18 cellular contexts compared by ENCODE assay signal in genomic region chr11:10670099-10670498, GRCh38. TPM values are rescaled to one million over a fixed set of nuclear protein-coding genes. Genes with fewer than 3 reads are reported as not detected.
A peak's percentile ranks its signal among the peaks of the same experiment; 100 is the strongest.
DNase-seq lines count a peak whose midpoint lies in the region.
"Had no signal": no experiment of that assay in that cellular context is flagged by ENCODE, and none has a peak within 500 bp of the region (broad histone marks: within the 10 kb centered on the region; RNA-seq: fewer than 3 reads in every experiment).

No MANE protein-coding gene starts in this region.

- CTCF ChIA-PET in CD4-positive, alpha-beta memory T cell (lab: Charles Lee; ENCODE audit: partially characterized antibody), result interaction anchor here (3.6 kb wide), 1 partner anchor 16 kb away, joined by 11 read pairs; no protein-coding TSS in a partner anchor

- H3K9me3 Mint-ChIP-seq in CD4-positive, alpha-beta memory T cell, result no peaks in the 10 kb centered on the region
- H3K9me3 Mint-ChIP-seq: activated naive CD4-positive, alpha-beta T cell treated with anti-CD3 and anti-CD28 coated beads, Interleukin-2, amount 50 U/mL, for 72 hours; activated T-cell treated with anti-CD3 and anti-CD28 coated beads, Interleukin-2, amount 50 U/mL, for 4 hours had no signal

- DNase-seq in NCI-H1092 treated with DMSO at 0.1 percent for 48 hours (lab: John Stamatoyannopoulos, UW) (peak; percentile 64), NCI-H1092 (lab: John Stamatoyannopoulos, UW) (no peak), NCI-H69 (lab: John Stamatoyannopoulos, UW) (peak; percentile 49), islet precursor cell (peak; percentile 18), midbrain (lab: John Stamatoyannopoulos, UW) (no peak), NCI-H2081 treated with DMSO at 0.1 percent for 48 hours (lab: John Stamatoyannopoulos, UW) (no peak)
- no peak for DNase-seq in CD4-positive, alpha-beta memory T cell
- DNase-seq: activated CD4-positive, alpha-beta T cell treated with anti-CD3 and anti-CD28 coated beads, Interleukin-2, amount 50 U/mL, for 4 hours; activated T-cell treated with anti-CD3 and anti-CD28 coated beads, Interleukin-2, amount 50 U/mL, for 4 hours; CD4-positive, CD25-positive, alpha-beta regulatory T cell; effector CD8-positive, alpha-beta T cell; hypothalamus; NCI-H1048; posterior cingulate gyrus; stimulated activated naive CD4-positive, alpha-beta T cell had no signal

- no peak overlapping the region for H3K27ac Mint-ChIP-seq in CD4-positive, alpha-beta memory T cell
- H3K27ac Mint-ChIP-seq: activated naive CD4-positive, alpha-beta T cell treated with anti-CD3 and anti-CD28 coated beads, Interleukin-2, amount 50 U/mL, for 72 hours; CD4-positive, CD25-positive, alpha-beta regulatory T cell had no signal

- H3K9me3 ChIP-seq in skeletal muscle tissue (ENCODE audit: control insufficient read depth in 3 of 3, low read length in 3 of 3), result no peaks in the 10 kb centered on the region
- no peaks in the 10 kb centered on the region for H3K9me3 ChIP-seq in CD4-positive, alpha-beta memory T cell (ENCODE audit: control insufficient read depth in 1 of 2, low read length in 2 of 2)
- H3K9me3 ChIP-seq: breast epithelium had no signal

- H3K27me3 ChIP-seq in skeletal muscle tissue (ENCODE audit: control insufficient read depth in 3 of 3, insufficient read depth in 3 of 3, low read length in 3 of 3), result no peaks in the 10 kb centered on the region
- H3K27me3 ChIP-seq in CD4-positive, alpha-beta memory T cell (ENCODE audit: insufficient read depth, low read length), result no peaks in the 10 kb centered on the region
- H3K27me3 ChIP-seq: breast epithelium had no signal

- H3K36me3 ChIP-seq in skeletal muscle tissue (ENCODE audit: control insufficient read depth in 3 of 3, insufficient read depth in 3 of 3, low read length in 3 of 3), result no peaks in the 10 kb centered on the region
- H3K36me3 ChIP-seq in CD4-positive, alpha-beta memory T cell (ENCODE audit: insufficient read depth, low read length), result no peaks in the 10 kb centered on the region
- H3K36me3 ChIP-seq: breast epithelium had no signal

- H3K27me3 Mint-ChIP-seq in CD4-positive, alpha-beta memory T cell, result peaks cover 14 to 16% of the 10 kb centered on the region in 2 donors

- peaks cover 29 to 49% (median 44%) of the 10 kb centered on the region in 3 donors for H3K4me1 ChIP-seq in skeletal muscle tissue (ENCODE audit: control insufficient read depth in 3 of 3, insufficient read depth in 3 of 3, low read length in 3 of 3)
- peaks cover 5% of the 10 kb centered on the region for H3K4me1 ChIP-seq in CD4-positive, alpha-beta memory T cell (ENCODE audit: insufficient read depth, low read length)

- peak overlapping the region in 1 of 3 donors; percentile 26 for H3K9ac ChIP-seq in skeletal muscle tissue (ENCODE audit: low read depth in 1 of 3, low read length in 3 of 3)

- peak overlapping the region; percentile 64 for H3K27ac ChIP-seq in skeletal muscle tissue (ENCODE audit: low read depth, low read length)
- H3K27ac ChIP-seq in CD4-positive, alpha-beta memory T cell (ENCODE audit: low read depth, low read length), result no peak overlapping the region

- intact Hi-C loops in CD4-positive, alpha-beta memory T cell (cut with micrococcal nuclease), result no loop called here

- no peaks in the 10 kb centered on the region for H3K36me3 Mint-ChIP-seq in CD4-positive, alpha-beta memory T cell
- H3K36me3 Mint-ChIP-seq: activated naive CD4-positive, alpha-beta T cell treated with anti-CD3 and anti-CD28 coated beads, Interleukin-2, amount 50 U/mL, for 72 hours had no signal

- no peak overlapping the region for H3K4me3 ChIP-seq in skeletal muscle tissue (ENCODE audit: low read length in 3 of 3)
- no peak overlapping the region for H3K4me3 ChIP-seq in CD4-positive, alpha-beta memory T cell (ENCODE audit: low read length in 2 of 2)

- peaks cover 0 to 2% (median 0%) of the 10 kb centered on the region in 4 donors for H3K4me1 Mint-ChIP-seq in CD4-positive, alpha-beta memory T cell

- POLR2A ChIA-PET in CD4-positive, alpha-beta memory T cell (lab: Charles Lee; ENCODE audit: partially characterized antibody), result no interaction called here

- H3K4me3 Mint-ChIP-seq in CD4-positive, alpha-beta memory T cell, result no peak overlapping the region
- H3K4me3 Mint-ChIP-seq: activated T-cell treated with anti-CD3 and anti-CD28 coated beads, Interleukin-2, amount 50 U/mL, for 4 hours; CD4-positive, CD25-positive, alpha-beta regulatory T cell had no signal

RNA-seq across cellular contexts. Expression of gene IRAG1, which starts 23.5 kb away (rescaled TPM):
- total RNA-seq in skeletal muscle tissue, result 2.6 TPM
- total RNA-seq in CD4-positive, alpha-beta memory T cell, result not detected
- not detected for polyA plus RNA-seq in CD4-positive, alpha-beta memory T cell
- total RNA-seq: activated naive CD4-positive, alpha-beta T cell treated with anti-CD3 and anti-CD28 coated beads, Interleukin-2, amount 50 U/mL, for 72 hours; CD4-positive, CD25-positive, alpha-beta regulatory T cell had no signal
- polyA plus RNA-seq: CD4-positive, CD25-positive, alpha-beta regulatory T cell had no signal

Comparison
In these comparisons a context has a peak if more than half of its experiments do, and no peak if none do; other contexts are left out.
1. DNase-seq: peak in NCI-H1092 treated with DMSO at 0.1 percent for 48 hours (single experiment), NCI-H69 (single experiment) and islet precursor cell (single experiment); none in NCI-H1092 (single experiment), CD4-positive, alpha-beta memory T cell (0 of 5), midbrain (single experiment) and NCI-H2081 treated with DMSO at 0.1 percent for 48 hours (single experiment).